Comparison of ENCODE assay signal across 8 cellular contexts in genomic region chr1:38005195-38006007, GRCh38. TPM values are rescaled to one million over a fixed set of nuclear protein-coding genes. Genes with fewer than 3 reads are reported as not detected.
A peak's percentile ranks its signal among the peaks of the same experiment; 100 is the strongest.
DNase-seq lines count a peak whose midpoint lies in the region; ATAC-seq, FAIRE-seq and TF ChIP-seq lines count a peak whose summit lies in the region.

A gene with protein sequence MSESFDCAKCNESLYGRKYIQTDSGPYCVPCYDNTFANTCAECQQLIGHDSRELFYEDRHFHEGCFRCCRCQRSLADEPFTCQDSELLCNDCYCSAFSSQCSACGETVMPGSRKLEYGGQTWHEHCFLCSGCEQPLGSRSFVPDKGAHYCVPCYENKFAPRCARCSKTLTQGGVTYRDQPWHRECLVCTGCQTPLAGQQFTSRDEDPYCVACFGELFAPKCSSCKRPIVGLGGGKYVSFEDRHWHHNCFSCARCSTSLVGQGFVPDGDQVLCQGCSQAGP (minus strand): TSS chr1:38005514. CDS start chr1:37999412, 6,102 bp downstream.

- H3K36me3 ChIP-seq in SU-DHL-6 (ENCODE audit: low read length), result no peaks in the 10 kb centered on the region
- peaks cover 3% of the 10 kb centered on the region for H3K36me3 ChIP-seq in brain microvascular endothelial cell (replicated peaks)
- no peaks in the 10 kb centered on the region for H3K36me3 ChIP-seq in small intestine (ENCODE audit: control insufficient read depth in 2 of 2, insufficient read depth in 2 of 2, low read length in 2 of 2)

- ATAC-seq in GM18870 (IDR thresholded peaks at IDR 0.05; ENCODE audit: unreplicated experiment), result no peak
- no peak for ATAC-seq in GM19452 (IDR thresholded peaks at IDR 0.05; ENCODE audit: unreplicated experiment)

- H3F3A ChIP-seq in SU-DHL-6 (ENCODE audit: insufficient read depth), result no peaks in the 10 kb centered on the region

- in situ Hi-C loops in brain microvascular endothelial cell (cut with HindIII; ENCODE audit: low pct_ligation_motif_present, low sequenced_read_pairs), result no loop called here

- no peak for FAIRE-seq in small intestine (lab: Jason Lieb, UNC)

- H3K27ac ChIP-seq in SU-DHL-6 (ENCODE audit: low read depth, low read length) (no peak within 1 kb of the TSS), brain microvascular endothelial cell (peak within 1 kb of the TSS; percentile 18), small intestine (ENCODE audit: low read depth in 1 of 2, low read length in 1 of 2) (peak within 1 kb of the TSS; percentile 27 to 54)

- peak within 1 kb of the TSS; percentile 44 for H3K4me2 ChIP-seq in SU-DHL-6 (ENCODE audit: low read depth, low read length, poor library complexity, severe bottlenecking)

- H3K27me3 ChIP-seq in SU-DHL-6 (ENCODE audit: low read length) (no peaks in the 10 kb centered on the region), brain microvascular endothelial cell (replicated peaks) (no peaks in the 10 kb centered on the region), small intestine (ENCODE audit: control insufficient read depth in 2 of 2, insufficient read depth in 2 of 2, low read length in 2 of 2) (no peaks in the 10 kb centered on the region)

- no peaks in the 10 kb centered on the region for H3K79me2 ChIP-seq in SU-DHL-6 (ENCODE audit: insufficient read depth, low read length)

- peak within 1 kb of the TSS; percentile 40 for H3K4me3 ChIP-seq in SU-DHL-6 (ENCODE audit: insufficient read depth, low read length, poor library complexity, severe bottlenecking)
- peak within 1 kb of the TSS; percentile 95 for H3K4me3 ChIP-seq in brain microvascular endothelial cell (ENCODE audit: low read depth, low read length)
- peak within 1 kb of the TSS; percentile 28 to 68 for H3K4me3 ChIP-seq in small intestine (ENCODE audit: low read depth in 1 of 2, low read length in 2 of 2)

- no peaks in the 10 kb centered on the region for H4K20me1 ChIP-seq in SU-DHL-6 (ENCODE audit: low read depth, low read length)

- H3K9me2 ChIP-seq in SU-DHL-6 (replicated peaks; ENCODE audit: insufficient read depth, low read length), result no peaks in the 10 kb centered on the region

- DNase-seq in Daoy (ENCODE audit: low read depth) (peak; percentile 72), HT-29 (ENCODE audit: low spot score) (no peak), brain microvascular endothelial cell (no peak), iPS-NIHi11 (ENCODE audit: low spot score) (peak; percentile 86), small intestine (no peak)

- H3K4me1 ChIP-seq in small intestine (ENCODE audit: control insufficient read depth in 2 of 2, insufficient read depth in 1 of 2, low read depth in 1 of 2, low read length in 1 of 2), result peaks cover 0 to 4% of the 10 kb centered on the region in 2 donors

- no peaks in the 10 kb centered on the region for H3K9me3 ChIP-seq in SU-DHL-6 (ENCODE audit: insufficient read depth, low read length)
- H3K9me3 ChIP-seq in small intestine (ENCODE audit: control insufficient read depth, low read depth), result no peaks in the 10 kb centered on the region

- 0 out of 2 replicates have a peak within 1 kb of the TSS, but pooled peaks have one; percentile 25 for H3K9ac ChIP-seq in SU-DHL-6 (ENCODE audit: low read length)

- 3 to 5% (median 4%) methylated on average over 42 to 83 of the region's 83 CpGs for WGBS in small intestine, 3 donors

- peak within 1 kb of the TSS; percentile 45 for H2AFZ ChIP-seq in SU-DHL-6 (ENCODE audit: low read depth, low read length, severe bottlenecking)

- no peak for TF ChIP-seq CTCF in SU-DHL-6 (IDR thresholded peaks at IDR 0.05; ENCODE audit: insufficient read depth, low read length, poor library complexity, severe bottlenecking)
- TF ChIP-seq CTCF in brain microvascular endothelial cell (IDR thresholded peaks at IDR 0.05; ENCODE audit: low read depth, low read length, missing control alignments), result no peak

RNA-seq across cellular contexts. Expression of the gene that starts here (rescaled TPM):
- 25.3 and 33.9 TPM in 2 replicates for total RNA-seq in Daoy (2014; rRNA removed; shearing (Covaris generic))
- total RNA-seq in HT-29 (2014; rRNA removed; shearing (Covaris generic)), result 12.2 and 15.2 TPM in 2 replicates
- 1 to 10 TPM in 2 of 3 donors, under 1 TPM in 1; 0.89 to 8.1 (median 6.5) TPM for polyA plus RNA-seq in small intestine

Comparison
In these comparisons a context has a peak if more than half of its experiments do, and no peak if none do; other contexts are left out.
1. DNase-seq: peak in Daoy (single experiment) and iPS-NIHi11 (single experiment); none in HT-29 (single experiment), brain microvascular endothelial cell (single experiment) and small intestine (single experiment).
2. H3K4me3 ChIP-seq: peak in every context shown above with its lines; median percentile 95 in brain microvascular endothelial cell; 48 in small intestine; 40 in SU-DHL-6.